In the genomic region with DNA sequence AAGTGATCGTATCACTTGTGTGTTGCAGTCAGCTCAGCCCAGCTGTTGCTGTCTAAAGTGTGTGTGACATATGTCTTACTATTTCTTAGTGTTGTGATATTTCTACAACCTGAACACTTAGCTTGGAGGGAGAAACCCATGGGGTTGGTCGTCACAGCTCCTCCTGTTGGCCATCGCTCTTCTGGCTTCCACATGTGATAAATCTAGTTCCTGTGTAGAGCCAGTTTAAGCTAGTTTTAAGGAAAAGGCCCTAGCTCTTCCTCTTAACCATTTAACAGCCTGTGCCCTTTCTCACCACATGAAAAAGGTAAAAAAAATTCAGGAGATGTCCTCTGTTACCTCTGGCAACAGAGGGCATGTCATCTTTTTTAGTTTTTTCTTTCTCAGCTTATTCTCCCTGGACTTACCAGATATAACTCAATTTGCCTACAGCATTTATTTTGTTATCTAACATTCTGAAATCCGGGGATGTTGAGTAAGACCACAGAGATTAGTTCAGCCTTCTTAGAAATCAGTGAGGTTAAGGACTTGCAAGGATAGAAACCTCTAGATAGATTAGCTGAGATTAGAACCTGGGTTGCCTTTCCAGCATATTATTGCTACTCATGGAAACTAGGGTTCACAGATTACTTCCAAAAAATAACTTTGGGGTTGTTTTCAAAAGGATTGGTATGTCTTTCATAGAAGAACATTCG, we compare ENCODE assay signal across 8 cellular contexts.
DNase-seq lines count a peak whose midpoint lies in the region; ATAC-seq and TF ChIP-seq lines count a peak whose summit lies in the region.

No MANE protein-coding gene starts in this region.

- H3K27ac ChIP-seq in Panc1 (ENCODE audit: low read length) = no peak overlapping the region

- POLR2A ChIA-PET in Panc1 (lab: Charles Lee) = interaction anchor here (0.5 kb wide), 1 partner anchor 395 kb away, joined by 4 read pairs; no protein-coding TSS in a partner anchor

- ATAC-seq in Panc1 = no peak

- peak; percentile 6 for TF ChIP-seq CTCF in GM12865 (IDR thresholded peaks at IDR 0.05; ENCODE audit: insufficient read depth, low read depth, low read length, missing control alignments)
- TF ChIP-seq CTCF in Panc1 (IDR thresholded peaks at IDR 0.05) = peak; percentile 47
- peak; percentile 41 for TF ChIP-seq CTCF in fibroblast of villous mesenchyme (IDR thresholded peaks at IDR 0.05; ENCODE audit: insufficient read depth, low read depth, low read length)

- in situ Hi-C loops in ACHN (cut with HindIII; ENCODE audit: low pct_ligation_motif_present, low pct_unique_long_range_greater_than_20kb, low sequenced_read_pairs) (no loop called here), Panc1 (cut with HindIII; ENCODE audit: low pct_unique_long_range_greater_than_20kb, low sequenced_read_pairs) (no loop called here)

- H3K4me1 ChIP-seq in Panc1 (ENCODE audit: control insufficient read depth, insufficient read depth, low read length) = no peaks in the 10 kb centered on the region

- intact Hi-C loops in Panc1 (cut with micrococcal nuclease; ENCODE audit: unreplicated experiment) = no loop called here

- CTCF ChIA-PET in Panc1 (lab: Charles Lee) = interaction anchor here (0.8 to 1.3 kb wide), 3 partner anchors 19 to 156 kb away, joined by 3 to 6 read pairs (median 5); no protein-coding TSS in a partner anchor

- no peaks in the 10 kb centered on the region for H3K27me3 ChIP-seq in Panc1 (ENCODE audit: control insufficient read depth, insufficient read depth, low read length)

- peaks cover 20% of the 10 kb centered on the region for H3K36me3 ChIP-seq in Panc1 (ENCODE audit: control insufficient read depth, insufficient read depth, low read length)

- DNase-seq in ACHN (peak; percentile 32), GM12865 (ENCODE audit: low read depth) (peak; percentile 31), Panc1 (ENCODE audit: low read depth, low spot score) (no peak), fibroblast of villous mesenchyme (ENCODE audit: low read depth) (peak; percentile 25), DMS114 treated with DMSO at 0.1 percent for 48 hours (lab: John Stamatoyannopoulos, UW; ENCODE audit: unreplicated experiment) (no peak), inferior parietal cortex (ENCODE audit: extremely low spot score) (no peak), hippocampal formation (lab: John Stamatoyannopoulos, UW) (no peak), COLO829 (ENCODE audit: low spot score) (no peak)

- BruUV-seq in Panc1 (replicated peaks; lab: Mats Ljungman, UMichigan) = no TSS peak

- no peak overlapping the region for H3K4me3 ChIP-seq in GM12865 (ENCODE audit: low read depth, low read length)
- H3K4me3 ChIP-seq in Panc1 (ENCODE audit: low read depth in 2 of 2, low read length in 2 of 2) = no peak overlapping the region
- H3K4me3 ChIP-seq in fibroblast of villous mesenchyme (ENCODE audit: low read depth, low read length) = no peak overlapping the region

- H3K9me3 ChIP-seq in Panc1 (ENCODE audit: control insufficient read depth, insufficient read depth, low read depth, low read length) = no peaks in the 10 kb centered on the region

Comparison
In these comparisons a context has a peak if more than half of its experiments do, and no peak if none do; other contexts are left out.
1. DNase-seq: peak in ACHN (single experiment), GM12865 (single experiment) and fibroblast of villous mesenchyme (single experiment); none in Panc1 (single experiment), DMS114 treated with DMSO at 0.1 percent for 48 hours (single experiment), inferior parietal cortex (single experiment), hippocampal formation (0 of 2) and COLO829 (single experiment).
2. Peak in every context shown above with its lines, with median percentiles within 50 percentile points of each other: CTCF ChIP-seq.